Comparison of ENCODE assay signal across 8 cellular contexts in the genomic region with DNA sequence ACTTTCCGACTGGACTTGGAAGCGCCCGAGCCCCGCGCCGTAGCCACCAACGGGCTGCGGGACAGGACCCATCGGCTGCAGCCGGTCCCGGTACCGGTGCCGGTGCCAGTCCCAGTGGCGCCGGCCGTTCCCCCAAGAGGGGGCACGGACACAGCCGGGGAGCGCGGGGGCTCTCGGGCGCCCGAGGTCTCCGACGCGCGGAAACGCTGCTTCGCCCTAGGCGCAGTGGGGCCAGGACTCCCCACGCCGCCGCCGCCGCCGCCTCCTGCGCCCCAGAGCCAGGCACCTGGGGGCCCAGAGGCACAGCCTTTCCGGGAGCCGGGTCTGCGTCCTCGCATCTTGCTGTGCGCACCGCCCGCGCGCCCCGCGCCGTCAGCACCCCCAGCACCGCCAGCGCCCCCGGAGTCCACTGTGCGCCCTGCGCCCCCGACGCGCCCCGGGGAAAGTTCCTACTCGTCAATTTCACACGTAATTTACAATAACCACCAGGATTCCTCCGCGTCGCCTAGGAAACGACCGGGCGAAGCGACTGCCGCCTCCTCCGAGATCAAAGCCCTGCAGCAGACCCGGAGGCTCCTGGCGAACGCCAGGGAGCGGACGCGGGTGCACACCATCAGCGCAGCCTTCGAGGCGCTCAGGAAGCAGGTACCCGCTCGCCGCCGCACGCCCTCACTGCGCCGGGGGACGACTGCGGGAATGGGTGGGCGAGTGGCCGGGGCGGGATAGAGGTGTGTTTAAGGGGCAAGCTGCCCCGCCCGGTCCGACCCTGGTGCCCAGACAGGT. TPM values are rescaled to one million over a fixed set of nuclear protein-coding genes. Genes with fewer than 3 reads are reported as not detected.
DNase-seq lines count a peak whose midpoint lies in the region; ATAC-seq and TF ChIP-seq lines count a peak whose summit lies in the region.

No MANE protein-coding gene starts in this region.

- H3K9ac ChIP-seq in adipocyte (ENCODE audit: low read length) (peak overlapping the region; percentile 96), iPS-20b (ENCODE audit: low read depth, low read length) (no peak overlapping the region)

- ATAC-seq in esophagus mucosa (no peak), HG03280 (IDR thresholded peaks at IDR 0.05; ENCODE audit: unreplicated experiment) (no peak)

- peaks cover 6% of the 10 kb centered on the region for H3K27me3 ChIP-seq in GM06990 (replicated peaks; ENCODE audit: control insufficient read depth, insufficient read depth, low read length)
- H3K27me3 ChIP-seq in adipocyte (replicated peaks; ENCODE audit: control insufficient read depth, insufficient read depth, low read length), result no peaks in the 10 kb centered on the region
- H3K27me3 ChIP-seq in iPS-20b (ENCODE audit: insufficient read depth, low read length), result peaks cover 85% of the 10 kb centered on the region
- peaks cover 0 to 94% (median 37%) of the 10 kb centered on the region in 7 donors for H3K27me3 ChIP-seq in spleen (replicated peaks in 1 of 7)

- no peaks in the 10 kb centered on the region for H3K9me3 ChIP-seq in adipocyte (ENCODE audit: control insufficient read depth, low read length)
- no peaks in the 10 kb centered on the region for H3K9me3 ChIP-seq in iPS-20b (ENCODE audit: insufficient read depth, low read depth, low read length)
- no peaks in the 10 kb centered on the region for H3K9me3 ChIP-seq in spleen

- DNase-seq in GM06990 (ENCODE audit: extremely low read depth, insufficient read length), result peak; percentile 41
- DNase-seq in NCI-H748 (lab: John Stamatoyannopoulos, UW; ENCODE audit: unreplicated experiment), result peak; percentile 78
- DNase-seq in adipocyte (ENCODE audit: low read depth), result peak; percentile 66
- no peak for DNase-seq in spleen
- DNase-seq in effector CD4-positive, alpha-beta T cell, result no peak

- intact Hi-C loops in spleen (cut with DNase I; ENCODE audit: low total_unique reads), result no loop called here

- TF ChIP-seq CTCF in GM06990 (IDR thresholded peaks at IDR 0.05; ENCODE audit: insufficient read depth, low read length, poor library complexity, severe bottlenecking) (peak; percentile 6), spleen (IDR thresholded peaks at IDR 0.05 in 8 of 11, conservative IDR thresholded peaks at IDR 0.05 in 3 of 11) (peak in 2 of 11 experiments; percentile 9 to 19)

- H3K36me3 ChIP-seq in GM06990 (ENCODE audit: control insufficient read depth, insufficient read depth, low read length), result no peaks in the 10 kb centered on the region
- peaks cover 8% of the 10 kb centered on the region for H3K36me3 ChIP-seq in adipocyte (ENCODE audit: control insufficient read depth, insufficient read depth, low read length, severe bottlenecking)
- H3K36me3 ChIP-seq in iPS-20b (ENCODE audit: insufficient read depth, low read depth, low read length), result no peaks in the 10 kb centered on the region
- H3K36me3 ChIP-seq in spleen, result no peaks in the 10 kb centered on the region

- H3K4me3 ChIP-seq in GM06990 (replicated peaks; ENCODE audit: low read depth, low read length), result peak overlapping the region; percentile 13
- peak overlapping the region; percentile 87 for H3K4me3 ChIP-seq in adipocyte (ENCODE audit: low read length)
- H3K4me3 ChIP-seq in iPS-20b (ENCODE audit: low read length), result peak overlapping the region; percentile 82
- peak overlapping the region; percentile 45 to 84 (median 59) for H3K4me3 ChIP-seq in spleen

- H3K4me1 ChIP-seq in adipocyte (ENCODE audit: control insufficient read depth, insufficient read depth, low read length) (peaks cover 70% of the 10 kb centered on the region), iPS-20b (ENCODE audit: insufficient read depth, low read length) (peaks cover 4% of the 10 kb centered on the region; the same call in 1 of the 2 replicates), spleen (peaks cover 19 to 91% (median 61%) of the 10 kb centered on the region in 6 donors)

- 0 to 6% (median 1%) methylated on average over 28 to 93 of the region's 93 CpGs for WGBS in spleen, 5 donors

- no peak for TF ChIP-seq POLR2A in spleen (IDR thresholded peaks at IDR 0.05)

- H3K27ac ChIP-seq in iPS-20b (ENCODE audit: low read length), result no peak overlapping the region
- H3K27ac ChIP-seq in spleen, result peak overlapping the region; percentile 35 to 85 (median 76)

RNA-seq across cellular contexts. Expression of a gene that starts 0.7 kb away (rescaled TPM):
- total RNA-seq in spleen, result 10 to 100 TPM in 6 of 7 donors, 1 to 10 TPM in 1; 6.4 to 53.0 (median 18.6) TPM
- 10 to 100 TPM in 1 of 3 donors, 1 to 10 TPM in 2; 7.2 to 17.6 (median 9.4) TPM for polyA plus RNA-seq in spleen
- total RNA-seq in esophagus mucosa, result 1.2 TPM

Comparison
In these comparisons a context has a peak if more than half of its experiments do, and no peak if none do; other contexts are left out.
1. DNase-seq: peak in GM06990 (single experiment), NCI-H748 (single experiment) and adipocyte (single experiment); none in spleen (single experiment) and effector CD4-positive, alpha-beta T cell (single experiment).
2. H3K4me3 ChIP-seq: peak in every context shown above with its lines; median percentile 87 in adipocyte; 82 in iPS-20b; 59 in spleen; 13 in GM06990.